26 cellular contexts compared by ENCODE assay signal in genomic region chr2:215866594-215866993, GRCh38.
"Had no signal": no experiment of that assay in that cellular context is flagged by ENCODE, and none has a peak within 500 bp of the region (broad histone marks: within the 10 kb centered on the region; RNA-seq: fewer than 3 reads in every experiment).

No MANE protein-coding gene starts in this region.

- H3K9ac ChIP-seq: KMS-11 had no signal

- H3K4me2 ChIP-seq: KMS-11, PC-9 had no signal

- H3K27me3 Mint-ChIP-seq: activated CD4-positive, alpha-beta T cell treated with anti-CD3 and anti-CD28 coated beads, Interleukin-2, amount 10 ng/mL, durations not matched to agents 24 days and 14 days; activated naive CD8-positive, alpha-beta T cell treated with anti-CD3 and anti-CD28 coated beads, Interleukin-2, amount 50 U/mL, for 24 hours had no signal

- H3K4me3 Mint-ChIP-seq: activated B cell treated with CpG ODN at 0.5 μM for 24 hours; activated CD4-positive, alpha-beta T cell treated with anti-CD3 and anti-CD28 coated beads, Interleukin-2, amount 10 ng/mL, durations not matched to agents 24 days and 14 days; activated naive CD8-positive, alpha-beta T cell treated with anti-CD3 and anti-CD28 coated beads, Interleukin-2, amount 50 U/mL, for 24 hours; activated T-cell treated with anti-CD3 and anti-CD28 coated beads, Interleukin-2, amount 50 U/mL, for 4 hours; T-helper 17 cell had no signal

- H3K36me3 ChIP-seq: ascending aorta had no signal

- H3K9me3 Mint-ChIP-seq: activated B cell treated with CpG ODN at 0.5 μM for 24 hours; activated CD4-positive, alpha-beta T cell treated with anti-CD3 and anti-CD28 coated beads, Interleukin-2, amount 10 ng/mL, durations not matched to agents 24 days and 14 days; activated naive CD4-positive, alpha-beta T cell treated with anti-CD3 and anti-CD28 coated beads, Interleukin-2, amount 50 U/mL, for 72 hours; activated naive CD8-positive, alpha-beta T cell treated with anti-CD3 and anti-CD28 coated beads, Interleukin-2, amount 50 U/mL, for 24 hours; activated T-cell treated with anti-CD3 and anti-CD28 coated beads, Interleukin-2, amount 50 U/mL, for 4 hours had no signal

- H3K27ac Mint-ChIP-seq: activated B cell treated with CpG ODN at 0.5 μM for 24 hours; activated CD4-positive, alpha-beta T cell treated with anti-CD3 and anti-CD28 coated beads, Interleukin-2, amount 10 ng/mL, durations not matched to agents 24 days and 14 days; activated naive CD4-positive, alpha-beta T cell treated with anti-CD3 and anti-CD28 coated beads, Interleukin-2, amount 50 U/mL, for 72 hours; activated naive CD8-positive, alpha-beta T cell treated with anti-CD3 and anti-CD28 coated beads, Interleukin-2, amount 50 U/mL, for 24 hours; T-helper 17 cell had no signal

- H3K4me3 ChIP-seq: ascending aorta, body of pancreas, PC-9 had no signal

- H3K9me3 ChIP-seq: ascending aorta, body of pancreas had no signal

- DNase-seq: activated B cell treated with CpG ODN at 0.5 μM for 24 hours; activated CD4-positive, alpha-beta T cell treated with anti-CD3 and anti-CD28 coated beads for 1 hour; activated CD4-positive, alpha-beta T cell treated with anti-CD3 and anti-CD28 coated beads, Interleukin-2, amount 10 ng/mL, durations not matched to agents 24 days and 14 days; activated CD4-positive, alpha-beta T cell treated with anti-CD3 and anti-CD28 coated beads, Interleukin-2, amount 50 U/mL, for 48 hours; activated CD8-positive, alpha-beta memory T cell treated with anti-CD3 and anti-CD28 coated beads for 24 hours; activated effector memory CD4-positive, alpha-beta T cell treated with anti-CD3 and anti-CD28 coated beads, Interleukin-2, amount 50 U/mL, for 16 hours; activated naive CD4-positive, alpha-beta T cell treated with Interleukin-2 at 50 U/mL for 16 hours; activated naive CD8-positive, alpha-beta T cell treated with anti-CD3 and anti-CD28 coated beads, Interleukin-2, amount 50 U/mL, for 24 hours; activated T-cell treated with anti-CD3 and anti-CD28 coated beads, Interleukin-2, amount 50 U/mL, for 4 hours; amniotic stem cell; body of pancreas; central memory CD4-positive, alpha-beta T cell; NCI-H1105 treated with DMSO at 0.1 percent for 48 hours; NCI-H1436 treated with DMSO at 0.1 percent for 48 hours; NCI-H187; NCI-H2081; NCI-H2171 treated with DMSO at 0.1 percent for 48 hours; NCI-H345; NCI-H524; PC-9; SHP77 treated with DMSO at 0.1 percent for 48 hours; T-helper 17 cell; T-helper 9 cell had no signal

- H3K36me3 Mint-ChIP-seq: activated naive CD4-positive, alpha-beta T cell treated with anti-CD3 and anti-CD28 coated beads, Interleukin-2, amount 50 U/mL, for 72 hours had no signal

- H2AFZ ChIP-seq: PC-9 had no signal

- ATAC-seq: activated naive CD4-positive, alpha-beta T cell treated with anti-CD3 and anti-CD28 coated beads, Interleukin-2, amount 50 U/mL, for 72 hours; activated naive CD8-positive, alpha-beta T cell treated with anti-CD3 and anti-CD28 coated beads, Interleukin-2, amount 50 U/mL, for 24 hours; activated T-cell treated with anti-CD3 and anti-CD28 coated beads, Interleukin-2, amount 50 U/mL, for 4 hours; body of pancreas; T-helper 17 cell had no signal

- H3K27ac ChIP-seq: ascending aorta, body of pancreas, KMS-11, PC-9 had no signal

- H3K4me1 ChIP-seq: ascending aorta, body of pancreas had no signal

- H3K27me3 ChIP-seq: ascending aorta, body of pancreas had no signal

- H3K4me1 Mint-ChIP-seq: activated B cell treated with CpG ODN at 0.5 μM for 24 hours; activated CD4-positive, alpha-beta T cell treated with anti-CD3 and anti-CD28 coated beads, Interleukin-2, amount 10 ng/mL, durations not matched to agents 24 days and 14 days; activated naive CD8-positive, alpha-beta T cell treated with anti-CD3 and anti-CD28 coated beads, Interleukin-2, amount 50 U/mL, for 24 hours; T-helper 17 cell had no signal
